ENCODE assay signal across 8 cellular contexts in genomic region chr1:111747282-111747734, GRCh38. TPM values are rescaled to one million over a fixed set of nuclear protein-coding genes. Genes with fewer than 3 reads are reported as not detected.
DNase-seq lines count a peak whose midpoint lies in the region; ATAC-seq lines count a peak whose summit lies in the region.

No MANE protein-coding gene starts in this region.

- peaks cover 20% of the 10 kb centered on the region for H3K4me1 ChIP-seq in SJSA1 (replicated peaks)

- H3K9me3 ChIP-seq in SJSA1 (replicated peaks) = no peaks in the 10 kb centered on the region

- no peaks in the 10 kb centered on the region for H3K27me3 ChIP-seq in SJSA1 (replicated peaks)

- ATAC-seq in HG03175 (IDR thresholded peaks at IDR 0.05; ENCODE audit: unreplicated experiment) (no peak), GM18519 (IDR thresholded peaks at IDR 0.05; ENCODE audit: low FRiP score, unreplicated experiment) (no peak)

- H3K36me3 ChIP-seq in SJSA1 = no peaks in the 10 kb centered on the region

- DNase-seq in GDM1 (lab: John Stamatoyannopoulos, UW) = peak; percentile 63
- peak; percentile 87 for DNase-seq in Jurkat, Clone E6-1 (ENCODE audit: low read depth, low spot score)
- peak; percentile 63 to 89 for DNase-seq in SJSA1 (ENCODE audit: low read depth in 1 of 2, low spot score in 2 of 2)
- peak; percentile 58 for DNase-seq in activated naive CD4-positive, alpha-beta T cell treated with anti-CD3 and anti-CD28 coated beads, Interleukin-2, amount 50 U/mL, for 16 hours
- DNase-seq in hepatic stellate cell (ENCODE audit: low spot score) = peak; percentile 65
- peak; percentile 61 for DNase-seq in stimulated activated CD4-positive, alpha-beta T cell treated with anti-CD3 and anti-CD28 coated beads, Interleukin-2, amount 100 ng/mL, for 4 hours (ENCODE audit: low read depth)

- H3K4me3 ChIP-seq in Jurkat, Clone E6-1 (ENCODE audit: low read length) = no peak overlapping the region
- no peak overlapping the region for H3K4me3 ChIP-seq in SJSA1

- no peak overlapping the region for H3K27ac ChIP-seq in SJSA1

RNA-seq across cellular contexts. Expression of gene INKA2, which starts 8.1 kb away (rescaled TPM):
- 1.8 TPM for polyA plus RNA-seq in Jurkat, Clone E6-1 (2012; ENCODE audit: insufficient read depth, insufficient read length)
- total RNA-seq in SJSA1 (2014; rRNA removed; shearing (Covaris generic)) = 3.4 and 5.4 TPM in 2 replicates

RNA-seq across cellular contexts. Expression of gene DDX20, which starts 8.4 kb away (rescaled TPM):
- polyA plus RNA-seq in Jurkat, Clone E6-1 (2012; ENCODE audit: insufficient read depth, insufficient read length) = 22.6 TPM
- 22.8 and 37.8 TPM in 2 replicates for total RNA-seq in SJSA1 (2014; rRNA removed; shearing (Covaris generic))
